8 cellular contexts compared by ENCODE assay signal in the genomic region with DNA sequence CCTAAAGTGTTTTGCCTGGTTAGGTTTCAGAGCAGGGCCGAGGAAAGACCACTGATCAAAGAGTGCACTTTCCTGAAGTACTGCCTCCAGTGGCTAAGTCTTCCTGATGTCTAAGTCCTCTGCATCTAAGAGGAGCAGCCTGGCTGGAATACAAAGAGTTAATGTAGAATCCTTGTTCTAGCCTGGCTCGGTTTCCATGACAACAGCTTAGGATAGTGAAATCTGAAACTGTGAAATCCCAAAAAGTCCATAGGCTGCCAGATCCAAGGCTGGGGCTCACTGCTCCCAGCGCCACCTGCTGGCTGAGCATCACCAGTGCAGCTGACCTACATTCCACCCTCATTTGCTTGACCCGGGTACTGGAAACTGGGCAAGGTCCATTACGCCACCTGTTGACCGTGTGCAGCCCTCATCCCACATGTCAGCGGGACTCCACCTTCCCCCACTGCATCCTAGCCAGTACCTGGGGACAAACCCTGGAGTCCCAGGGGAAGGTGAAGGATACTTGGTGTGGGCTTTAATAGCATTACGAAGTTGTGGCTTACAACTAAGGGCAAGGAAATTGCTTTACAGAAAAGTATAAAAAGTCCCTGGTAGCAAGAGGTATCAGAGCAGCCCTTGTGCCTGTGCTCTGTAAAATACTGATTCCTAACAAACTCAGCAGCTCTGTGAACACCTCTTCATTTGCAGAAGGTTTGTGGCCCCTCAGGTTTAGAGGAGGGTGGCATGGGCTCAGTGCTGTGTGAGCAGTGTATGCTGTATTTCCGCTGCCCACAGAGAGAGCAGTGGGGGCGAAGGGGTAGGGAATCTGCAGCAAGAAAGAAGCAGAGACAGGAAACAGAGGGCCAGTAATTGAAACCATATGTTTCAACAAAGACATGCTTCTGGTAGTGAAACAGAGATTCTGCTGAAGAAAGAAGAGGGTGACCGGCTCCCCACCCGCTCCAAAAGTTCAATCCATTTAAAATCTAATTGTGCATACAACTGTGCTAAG.
DNase-seq lines count a peak whose midpoint lies in the region; ATAC-seq and TF ChIP-seq lines count a peak whose summit lies in the region.

No MANE protein-coding gene starts in this region.

- no peak overlapping the region for H3K4me3 ChIP-seq in choroid plexus epithelial cell (ENCODE audit: low read depth, low read length)

- peak; percentile 99 for TF ChIP-seq CTCF in choroid plexus epithelial cell (conservative IDR thresholded peaks at IDR 0.05; ENCODE audit: low read depth, low read length)

- ATAC-seq in GM18909 (IDR thresholded peaks at IDR 0.05; ENCODE audit: poor library complexity, unreplicated experiment) (peak; percentile 81), HG03139 (IDR thresholded peaks at IDR 0.05; ENCODE audit: unreplicated experiment) (peak; percentile 76)

- peak; percentile 94 for DNase-seq in Ammon's horn (ENCODE audit: low spot score)
- DNase-seq in NCI-H2171 treated with DMSO at 0.1 percent for 48 hours (lab: John Stamatoyannopoulos, UW) = peak; percentile 85
- peak; percentile 7 to 23 (median 14) for DNase-seq in activated CD4-positive, CD25-positive, alpha-beta regulatory T cell (lab: John Stamatoyannopoulos, UW)
- DNase-seq in choroid plexus epithelial cell (ENCODE audit: low read depth) = peak; percentile 98
- DNase-seq in kidney glomerular epithelial cell (lab: John Stamatoyannopoulos, UW) = peak; percentile 90
- DNase-seq in stimulated activated CD4-positive, alpha-beta T cell treated with anti-CD3 and anti-CD28 coated beads, Interleukin-1b, Interleukin-23, amount 100 ng/mL, for 4 hours (ENCODE audit: low read depth in 2 of 2) = peak; percentile 31 to 43

Comparison
In these comparisons a context has a peak if more than half of its experiments do, and no peak if none do; other contexts are left out.
1. DNase-seq: peak in every context shown above with its lines; median percentile 98 in choroid plexus epithelial cell; 94 in Ammon's horn; 90 in kidney glomerular epithelial cell; 85 in NCI-H2171 treated with DMSO at 0.1 percent for 48 hours; 37 in stimulated activated CD4-positive, alpha-beta T cell treated with anti-CD3 and anti-CD28 coated beads, Interleukin-1b, Interleukin-23, amount 100 ng/mL, for 4 hours; 14 in activated CD4-positive, CD25-positive, alpha-beta regulatory T cell.